ENCODE assay signal across 8 cellular contexts in genomic region chr17:74454197-74455024, GRCh38. TPM values are rescaled to one million over a fixed set of nuclear protein-coding genes. Genes with fewer than 3 reads are reported as not detected.
DNase-seq lines count a peak whose midpoint lies in the region; ATAC-seq and TF ChIP-seq lines count a peak whose summit lies in the region.

No MANE protein-coding gene starts in this region.

- H3K36me3 ChIP-seq in endodermal cell (ENCODE audit: control insufficient read depth, insufficient read depth, low read length), result no peaks in the 10 kb centered on the region
- H3K36me3 ChIP-seq in tibial artery, result peaks cover 0 to 13% (median 0%) of the 10 kb centered on the region in 3 donors

- TF ChIP-seq CTCF in endodermal cell (conservative IDR thresholded peaks at IDR 0.05) (peak; percentile 39), tibial artery (IDR thresholded peaks at IDR 0.05) (peak; percentile 19 to 36)

- H3K36me3 Mint-ChIP-seq in endodermal cell (ENCODE audit: low read depth), result no peaks in the 10 kb centered on the region

- peak overlapping the region; percentile 70 for H3K27ac Mint-ChIP-seq in endodermal cell

- intact Hi-C loops in tibial artery (cut with DNase I; ENCODE audit: low total_unique reads), result no loop called here

- H3K27me3 Mint-ChIP-seq in endodermal cell (ENCODE audit: insufficient read depth), result peaks cover 43% of the 10 kb centered on the region

- WGBS in endodermal cell (ENCODE audit: insufficient coverage in 1 of 2, insufficient read length in 1 of 2), 2 experiments, result 17 to 26% methylated on average over 8 to 40 of the region's 40 CpGs

- H3K27ac ChIP-seq in endodermal cell (ENCODE audit: low read depth, low read length) (peak overlapping the region; percentile 94), tibial artery (peak overlapping the region; percentile 85 to 89)

- H3K27me3 ChIP-seq in endodermal cell (ENCODE audit: control insufficient read depth, insufficient read depth, low read length, poor library complexity, severe bottlenecking), result peaks cover 26% of the 10 kb centered on the region
- H3K27me3 ChIP-seq in tibial artery, result no peaks in the 10 kb centered on the region

- H3K4me3 ChIP-seq in endodermal cell (ENCODE audit: low read length), result no peak overlapping the region
- peak overlapping the region; percentile 44 to 54 for H3K4me3 ChIP-seq in tibial artery

- peak overlapping the region; percentile 42 for H3K4me3 Mint-ChIP-seq in endodermal cell

- H3K9ac ChIP-seq in endodermal cell (ENCODE audit: extremely low read depth, low read length, poor library complexity, severe bottlenecking), result no peak overlapping the region

- DNase-seq in COR-L47 (lab: John Stamatoyannopoulos, UW) (peak; percentile 77), SHP77 treated with DMSO at 0.1 percent for 48 hours (lab: John Stamatoyannopoulos, UW) (peak; percentile 73), endodermal cell (peak; percentile 80), middle frontal gyrus (ENCODE audit: extremely low spot score, low spot score) (peak; percentile 40), tibial artery (peak in 1 of 2 donors; percentile 91), dermis blood vessel endothelial cell (no peak)

- ATAC-seq in GM19395 (IDR thresholded peaks at IDR 0.05; ENCODE audit: unreplicated experiment), result peak; percentile 86
- ATAC-seq in HG03460 (IDR thresholded peaks at IDR 0.05; ENCODE audit: unreplicated experiment), result peak; percentile 13

- H3K9me3 Mint-ChIP-seq in endodermal cell, result no peaks in the 10 kb centered on the region

- H3K9me3 ChIP-seq in endodermal cell (ENCODE audit: control insufficient read depth, low read length), result no peaks in the 10 kb centered on the region
- H3K9me3 ChIP-seq in tibial artery, result no peaks in the 10 kb centered on the region

- H3K4me1 ChIP-seq in endodermal cell (ENCODE audit: control insufficient read depth, insufficient read depth, low read length), result peaks cover 8% of the 10 kb centered on the region
- peaks cover 0 to 69% (median 63%) of the 10 kb centered on the region in 4 donors for H3K4me1 ChIP-seq in tibial artery

- H3K4me1 Mint-ChIP-seq in endodermal cell, result peaks cover 15% of the 10 kb centered on the region

RNA-seq across cellular contexts. Expression of gene CD300A, which starts 12.0 kb away (rescaled TPM):
- total RNA-seq in endodermal cell (not detected), dermis blood vessel endothelial cell (not detected in 2 replicates)
- polyA plus RNA-seq in endodermal cell (2013, experiment 1 of 2), result not detected
- not detected for polyA plus RNA-seq in endodermal cell (2013, experiment 2 of 2)

RNA-seq across cellular contexts. Expression of gene GPRC5C, which starts 22.5 kb away (rescaled TPM):
- 10 to 100 TPM; 57.0 to 73.4 TPM for total RNA-seq in endodermal cell
- 24.5 TPM for polyA plus RNA-seq in endodermal cell (2013, experiment 1 of 2)
- 23.3 TPM for polyA plus RNA-seq in endodermal cell (2013, experiment 2 of 2)
- 1.8 and 2.0 TPM in 2 replicates for total RNA-seq in dermis blood vessel endothelial cell

Comparison
In these comparisons a context has a peak if more than half of its experiments do, and no peak if none do; other contexts are left out.
1. RNA of gene GPRC5C, which starts 22.5 kb away (total RNA-seq): 57.0 to 73.4 TPM in endodermal cell; 1.8 to 2.0 TPM in dermis blood vessel endothelial cell; every median in the first group is over 10 times any median in the second.